In the genomic region with DNA sequence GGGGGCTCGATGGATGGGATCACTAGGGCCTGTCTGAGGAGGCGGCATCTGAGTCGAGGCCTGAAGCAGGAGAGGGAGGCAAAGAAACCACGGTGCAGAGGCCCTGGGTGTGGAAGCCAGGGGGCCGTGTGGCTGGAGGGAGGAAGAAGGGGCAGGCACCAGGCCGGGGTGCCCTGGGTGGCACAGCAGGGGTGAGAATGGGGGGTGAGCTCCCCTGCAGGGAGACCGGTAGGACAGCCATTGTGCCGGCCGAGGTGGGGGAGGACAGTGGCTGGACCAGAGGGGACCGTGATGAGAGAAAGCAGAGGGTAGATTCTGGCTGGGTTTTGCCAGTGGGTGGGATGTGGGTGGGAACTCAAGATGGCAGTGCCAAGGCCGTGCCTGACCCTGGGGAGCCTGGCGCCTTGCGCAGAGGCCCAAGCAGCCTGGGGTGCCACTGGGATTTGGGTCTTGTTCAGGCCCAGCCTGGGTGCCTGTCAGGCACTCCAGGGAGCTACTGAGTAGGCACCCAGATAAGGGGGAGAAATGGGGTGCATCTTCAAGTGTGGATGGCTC, we compare ENCODE assay signal across 12 cellular contexts. TPM values are rescaled to one million over a fixed set of nuclear protein-coding genes. Genes with fewer than 3 reads are reported as not detected.
"Had no signal": no experiment of that assay in that cellular context is flagged by ENCODE, and none has a peak within 500 bp of the region (broad histone marks: within the 10 kb centered on the region; RNA-seq: fewer than 3 reads in every experiment).

No MANE protein-coding gene starts in this region.

- H3K27ac ChIP-seq: adrenal gland, spleen, thoracic aorta had no signal

- H3K4me3 ChIP-seq: adrenal gland, spleen, thoracic aorta had no signal

- H3K4me1 ChIP-seq: adrenal gland had no signal

- H3K36me3 ChIP-seq: adrenal gland, thoracic aorta had no signal

- H3K4me3 Mint-ChIP-seq: activated CD4-positive, alpha-beta memory T cell treated with anti-CD3 and anti-CD28 coated beads for 36 hours; activated naive CD4-positive, alpha-beta T cell treated with anti-CD3 and anti-CD28 coated beads, Interleukin-2, amount 10 ng/mL, durations not matched to agents 7 days and 5 days; activated T-cell treated with anti-CD3 and anti-CD28 coated beads, Interleukin-2, amount 50 U/mL, for 24 hours had no signal

- H3K27ac Mint-ChIP-seq: activated CD4-positive, alpha-beta memory T cell treated with anti-CD3 and anti-CD28 coated beads for 36 hours; activated naive CD4-positive, alpha-beta T cell treated with anti-CD3 and anti-CD28 coated beads, Interleukin-2, amount 10 ng/mL, durations not matched to agents 7 days and 5 days; activated T-cell treated with anti-CD3 and anti-CD28 coated beads, Interleukin-2, amount 50 U/mL, for 24 hours had no signal

- H3K9me3 ChIP-seq: adrenal gland, thoracic aorta had no signal

- H3K27me3 Mint-ChIP-seq: activated CD4-positive, alpha-beta memory T cell treated with anti-CD3 and anti-CD28 coated beads for 36 hours; activated T-cell treated with anti-CD3 and anti-CD28 coated beads, Interleukin-2, amount 50 U/mL, for 24 hours had no signal

- H3K9me3 Mint-ChIP-seq: activated CD4-positive, alpha-beta memory T cell treated with anti-CD3 and anti-CD28 coated beads for 36 hours; activated T-cell treated with anti-CD3 and anti-CD28 coated beads, Interleukin-2, amount 50 U/mL, for 24 hours had no signal

- DNase-seq: activated CD4-positive, alpha-beta memory T cell treated with anti-CD3 and anti-CD28 coated beads for 36 hours; activated CD4-positive, alpha-beta T cell treated with anti-CD3 and anti-CD28 coated beads for 1 hour; activated naive CD4-positive, alpha-beta T cell treated with anti-CD3 and anti-CD28 coated beads, Interleukin-2, amount 10 ng/mL, durations not matched to agents 7 days and 5 days; activated T-cell treated with anti-CD3 and anti-CD28 coated beads, Interleukin-2, amount 50 U/mL, for 24 hours; adrenal gland; head of caudate nucleus; kidney glomerular epithelial cell; mesendoderm; spleen had no signal

RNA-seq across cellular contexts. Expression of a gene that starts 18.7 kb away (rescaled TPM):
- total RNA-seq: frontal cortex had no signal
- polyA plus RNA-seq: neural cell had no signal
